ENCODE assay signal across 23 cellular contexts in genomic region chr3:187802203-187802927, GRCh38. TPM values are rescaled to one million over a fixed set of nuclear protein-coding genes. Genes with fewer than 3 reads are reported as not detected.
DNase-seq lines count a peak whose midpoint lies in the region; ATAC-seq and FAIRE-seq lines count a peak whose summit lies in the region.
"Had no signal": no experiment of that assay in that cellular context is flagged by ENCODE, and none has a peak within 500 bp of the region (broad histone marks: within the 10 kb centered on the region; RNA-seq: fewer than 3 reads in every experiment).

No MANE protein-coding gene starts in this region.

- H3K9me3 Mint-ChIP-seq in activated T-cell treated with anti-CD3 and anti-CD28 coated beads, Interleukin-2, amount 50 U/mL, for 4 hours, result peaks cover 11% of the 10 kb centered on the region
- peaks cover 4% of the 10 kb centered on the region for H3K9me3 Mint-ChIP-seq in activated T-helper 17 cell treated with anti-CD3 and anti-CD28 coated beads, Interleukin-2, amount 50 U/mL, for 72 hours
- peaks cover 10% of the 10 kb centered on the region for H3K9me3 Mint-ChIP-seq in natural killer cell treated with Interleukin-12 subunit alpha and Interleukin-12 subunit beta and Interleukin-15 and Interleukin-18, amount 100 ng/mL, for 72 hours
- H3K9me3 Mint-ChIP-seq: type B pancreatic cell had no signal

- no peaks in the 10 kb centered on the region for H3K9me3 ChIP-seq in SJCRH30 (replicated peaks)
- H3K9me3 ChIP-seq: ascending aorta, HAP-1, ovary, Peyer's patch, spleen had no signal

- peak; percentile 23 for FAIRE-seq in GM19239 (lab: Jason Lieb, UNC)
- FAIRE-seq: K562 had no signal

- no peaks in the 10 kb centered on the region for H3K27me3 ChIP-seq in SJCRH30
- H3K27me3 ChIP-seq: ascending aorta, BLaER1, ovary, Peyer's patch, spleen had no signal

- H3K36me3 Mint-ChIP-seq in activated T-cell treated with anti-CD3 and anti-CD28 coated beads, Interleukin-2, amount 50 U/mL, for 4 hours (ENCODE audit: insufficient read depth), result peaks cover 8% of the 10 kb centered on the region
- no peaks in the 10 kb centered on the region for H3K36me3 Mint-ChIP-seq in activated T-helper 17 cell treated with anti-CD3 and anti-CD28 coated beads, Interleukin-2, amount 50 U/mL, for 72 hours (ENCODE audit: low read depth)
- H3K36me3 Mint-ChIP-seq in natural killer cell treated with Interleukin-12 subunit alpha and Interleukin-12 subunit beta and Interleukin-15 and Interleukin-18, amount 100 ng/mL, for 72 hours, result peaks cover 30% of the 10 kb centered on the region
- H3K36me3 Mint-ChIP-seq: naive B cell, type B pancreatic cell had no signal

- peak overlapping the region; percentile 84 for H3K27ac Mint-ChIP-seq in activated T-helper 17 cell treated with anti-CD3 and anti-CD28 coated beads, Interleukin-2, amount 50 U/mL, for 72 hours
- peak overlapping the region; percentile 59 to 94 for H3K27ac Mint-ChIP-seq in natural killer cell treated with Interleukin-12 subunit alpha and Interleukin-12 subunit beta and Interleukin-15 and Interleukin-18, amount 100 ng/mL, for 72 hours
- H3K27ac Mint-ChIP-seq: naive B cell, type B pancreatic cell had no signal

- DNase-seq in activated T-cell treated with anti-CD3 and anti-CD28 coated beads, Interleukin-2, amount 50 U/mL, for 4 hours, result no peak
- DNase-seq in activated T-cell treated with anti-CD3 and anti-CD28 coated beads for 4 hours, result no peak
- DNase-seq in GM19239 (ENCODE audit: insufficient read length, low spot score), result no peak
- no peak for DNase-seq in natural killer cell treated with Interleukin-12 subunit alpha and Interleukin-12 subunit beta and Interleukin-15 and Interleukin-18, amount 100 ng/mL, for 72 hours (ENCODE audit: low spot score)
- no peak for DNase-seq in SKM-1 (lab: John Stamatoyannopoulos, UW; ENCODE audit: unreplicated experiment)
- no peak for DNase-seq in SJCRH30
- DNase-seq: head of caudate nucleus, left cardiac atrium, mesendoderm, MM.1S, naive B cell, NCI-H1436 treated with DMSO at 0.1 percent for 48 hours, NCI-H510A treated with DMSO at 0.1 percent for 48 hours, ovary, Peyer's patch, spleen had no signal

- no peak overlapping the region for H3K27ac ChIP-seq in SJCRH30
- H3K27ac ChIP-seq: ascending aorta, ovary, Peyer's patch had no signal

- H3K4me3 ChIP-seq in SJCRH30, result no peak overlapping the region
- H3K4me3 ChIP-seq: ascending aorta, BLaER1, HAP-1, K562, ovary, Peyer's patch had no signal

- H3K4me1 Mint-ChIP-seq in activated T-cell treated with anti-CD3 and anti-CD28 coated beads, Interleukin-2, amount 50 U/mL, for 4 hours (ENCODE audit: low read depth), result peaks cover 91% of the 10 kb centered on the region
- peaks cover 74% of the 10 kb centered on the region for H3K4me1 Mint-ChIP-seq in activated T-helper 17 cell treated with anti-CD3 and anti-CD28 coated beads, Interleukin-2, amount 50 U/mL, for 72 hours
- peaks cover 59 to 92% of the 10 kb centered on the region in 2 donors for H3K4me1 Mint-ChIP-seq in natural killer cell treated with Interleukin-12 subunit alpha and Interleukin-12 subunit beta and Interleukin-15 and Interleukin-18, amount 100 ng/mL, for 72 hours (ENCODE audit: low read depth in 2 of 2)

- H3K27me3 Mint-ChIP-seq in activated T-cell treated with anti-CD3 and anti-CD28 coated beads, Interleukin-2, amount 50 U/mL, for 4 hours (ENCODE audit: low read depth), result no peaks in the 10 kb centered on the region
- no peaks in the 10 kb centered on the region for H3K27me3 Mint-ChIP-seq in activated T-helper 17 cell treated with anti-CD3 and anti-CD28 coated beads, Interleukin-2, amount 50 U/mL, for 72 hours
- no peaks in the 10 kb centered on the region for H3K27me3 Mint-ChIP-seq in natural killer cell treated with Interleukin-12 subunit alpha and Interleukin-12 subunit beta and Interleukin-15 and Interleukin-18, amount 100 ng/mL, for 72 hours
- H3K27me3 Mint-ChIP-seq: type B pancreatic cell had no signal

- H3K4me1 ChIP-seq in SJCRH30, result no peaks in the 10 kb centered on the region
- H3K4me1 ChIP-seq: ascending aorta, Peyer's patch had no signal

- no peaks in the 10 kb centered on the region for H3K36me3 ChIP-seq in SJCRH30
- H3K36me3 ChIP-seq: ascending aorta, BLaER1, HAP-1, ovary, Peyer's patch, spleen had no signal

- no peak for ATAC-seq in activated T-cell treated with anti-CD3 and anti-CD28 coated beads, Interleukin-2, amount 50 U/mL, for 4 hours
- no peak for ATAC-seq in activated T-helper 17 cell treated with anti-CD3 and anti-CD28 coated beads, Interleukin-2, amount 50 U/mL, for 72 hours (replicated peaks)
- ATAC-seq in natural killer cell treated with Interleukin-12 subunit alpha and Interleukin-12 subunit beta and Interleukin-15 and Interleukin-18, amount 100 ng/mL, for 72 hours, result no peak
- ATAC-seq in HG03571 (IDR thresholded peaks at IDR 0.05; ENCODE audit: unreplicated experiment), result no peak
- ATAC-seq: K562, left cardiac atrium had no signal

- peak overlapping the region; percentile 68 for H3K4me3 Mint-ChIP-seq in activated T-cell treated with anti-CD3 and anti-CD28 coated beads, Interleukin-2, amount 50 U/mL, for 4 hours
- peak overlapping the region; percentile 64 for H3K4me3 Mint-ChIP-seq in activated T-helper 17 cell treated with anti-CD3 and anti-CD28 coated beads, Interleukin-2, amount 50 U/mL, for 72 hours
- H3K4me3 Mint-ChIP-seq in natural killer cell treated with Interleukin-12 subunit alpha and Interleukin-12 subunit beta and Interleukin-15 and Interleukin-18, amount 100 ng/mL, for 72 hours, result peak overlapping the region; percentile 81
- H3K4me3 Mint-ChIP-seq: type B pancreatic cell had no signal

RNA-seq across cellular contexts. Expression of gene BCL6, which starts 57.1 kb away (rescaled TPM):
- 10 to 100 TPM; 35.7 to 40.5 (median 39.1) TPM for total RNA-seq in activated T-cell treated with anti-CD3 and anti-CD28 coated beads, Interleukin-2, amount 50 U/mL, for 4 hours
- 100 to 1,000 TPM in 1 of 2 donors, 10 to 100 TPM in 1; 67.5 to 143 TPM for total RNA-seq in activated T-helper 17 cell treated with anti-CD3 and anti-CD28 coated beads, Interleukin-2, amount 50 U/mL, for 72 hours
- 100 to 1,000 TPM in 1 of 2 donors, 10 to 100 TPM in 1; 67.8 to 158 TPM for total RNA-seq in natural killer cell treated with Interleukin-12 subunit alpha and Interleukin-12 subunit beta and Interleukin-15 and Interleukin-18, amount 100 ng/mL, for 72 hours
- total RNA-seq in SJCRH30 (2014; rRNA removed; shearing (Covaris generic)), result 0.65 and 0.76 TPM in 2 replicates

Comparison
In these comparisons a context has a peak if more than half of its experiments do, and no peak if none do; other contexts are left out.
1. RNA of gene BCL6, which starts 57.1 kb away (total RNA-seq): 67.8 to 158 TPM in natural killer cell treated with Interleukin-12 subunit alpha and Interleukin-12 subunit beta and Interleukin-15 and Interleukin-18, amount 100 ng/mL, for 72 hours, 67.5 to 143 TPM in activated T-helper 17 cell treated with anti-CD3 and anti-CD28 coated beads, Interleukin-2, amount 50 U/mL, for 72 hours and 35.7 to 40.5 TPM in activated T-cell treated with anti-CD3 and anti-CD28 coated beads, Interleukin-2, amount 50 U/mL, for 4 hours; 0.65 to 0.76 TPM in SJCRH30; every median in the first group is over 10 times any median in the second.
2. Peak in every context shown above with its lines, with median percentiles within 50 percentile points of each other: H3K4me3 Mint-ChIP-seq.